ENCODE assay signal across 8 cellular contexts in genomic region chr2:232292395-232293154, GRCh38.
DNase-seq lines count a peak whose midpoint lies in the region; ATAC-seq and TF ChIP-seq lines count a peak whose summit lies in the region.

No MANE protein-coding gene starts in this region.

- peak; percentile 12 for DNase-seq in AG09319 (ENCODE audit: extremely low read depth, low read depth)
- DNase-seq in GM13977 (ENCODE audit: low spot score) = peak; percentile 68
- DNase-seq in NCI-H146 (lab: John Stamatoyannopoulos, UW) = peak; percentile 70
- DNase-seq in activated CD4-positive, CD25-positive, alpha-beta regulatory T cell treated with anti-CD3 and anti-CD28 coated beads, Interleukin-2, amount 50 U/mL, for 72 hours = peak; percentile 54
- peak; percentile 70 for DNase-seq in epithelial cell of esophagus (ENCODE audit: low read depth)
- peak in 2 of 10 donors; percentile 30 to 72 for DNase-seq in naive thymus-derived CD8-positive, alpha-beta T cell

- H3K27ac Mint-ChIP-seq in naive thymus-derived CD8-positive, alpha-beta T cell = peak overlapping the region; percentile 8 to 93 (median 57)

- H3K36me3 Mint-ChIP-seq in naive thymus-derived CD8-positive, alpha-beta T cell = peaks cover 0 to 13% (median 0%) of the 10 kb centered on the region in 3 donors

- peak overlapping the region in 3 of 10 donors; percentile 26 to 62 (median 43) for H3K4me3 Mint-ChIP-seq in naive thymus-derived CD8-positive, alpha-beta T cell

- no peak overlapping the region for H3K4me3 ChIP-seq in epithelial cell of esophagus (ENCODE audit: low read length)

- TF ChIP-seq CTCF in AG09319 (IDR thresholded peaks at IDR 0.05; ENCODE audit: low read depth, low read length) (peak; percentile 61), GM13977 (IDR thresholded peaks at IDR 0.05; ENCODE audit: extremely low read depth, insufficient read depth, missing control alignments) (peak; percentile 83), epithelial cell of esophagus (IDR thresholded peaks at IDR 0.05; ENCODE audit: insufficient read depth, low read depth, low read length, missing control alignments) (peak; percentile 84)

- no peaks in the 10 kb centered on the region for H3K9me3 Mint-ChIP-seq in naive thymus-derived CD8-positive, alpha-beta T cell

- H3K27me3 Mint-ChIP-seq in naive thymus-derived CD8-positive, alpha-beta T cell = no peaks in the 10 kb centered on the region

- in situ Hi-C loops in GM13977 (cut with MboI; ENCODE audit: low pct_unique_long_range_greater_than_20kb, low sequenced_read_pairs, unreplicated experiment) = no loop called here

- peaks cover 20 to 36% (median 28%) of the 10 kb centered on the region in 4 donors for H3K4me1 Mint-ChIP-seq in naive thymus-derived CD8-positive, alpha-beta T cell

- POLR2A ChIA-PET in naive thymus-derived CD8-positive, alpha-beta T cell (lab: Charles Lee) = interaction anchor here (0.7 to 3.9 kb wide), 4 partner anchors 9 to 28 kb away, joined by 3 to 42 read pairs (median 10); no protein-coding TSS in a partner anchor

- peak; percentile 40 to 50 for ATAC-seq in naive thymus-derived CD8-positive, alpha-beta T cell
- ATAC-seq in GM18861 (IDR thresholded peaks at IDR 0.05; ENCODE audit: unreplicated experiment) = no peak
- ATAC-seq in GM21381 (IDR thresholded peaks at IDR 0.05; ENCODE audit: unreplicated experiment) = no peak

Comparison
In these comparisons a context has a peak if more than half of its experiments do, and no peak if none do; other contexts are left out.
1. ATAC-seq: peak in naive thymus-derived CD8-positive, alpha-beta T cell (2 of 2); none in GM18861 (single experiment) and GM21381 (single experiment).
2. Peak in every context shown above with its lines, with median percentiles within 50 percentile points of each other: CTCF ChIP-seq.